18 cellular contexts compared by ENCODE assay signal in the genomic region with DNA sequence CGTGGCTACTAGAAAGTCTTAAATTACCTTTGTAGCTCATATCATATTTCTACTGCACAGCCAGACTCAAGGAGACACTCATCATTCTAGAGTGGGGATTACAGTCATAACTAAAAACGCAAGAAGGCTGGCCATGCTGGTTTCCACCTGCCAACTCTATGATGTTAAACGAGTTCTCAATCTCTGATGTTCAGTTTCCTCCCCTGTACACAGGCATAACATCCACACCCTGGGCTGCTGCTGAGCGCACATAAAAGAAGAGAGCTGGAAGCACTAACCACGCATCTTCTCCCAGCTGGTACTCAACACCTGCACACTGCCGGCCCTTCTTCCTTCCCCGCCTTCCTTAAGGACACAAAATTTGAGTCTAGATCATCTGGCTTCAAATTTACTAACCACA.
DNase-seq lines count a peak whose midpoint lies in the region; ATAC-seq, FAIRE-seq and TF ChIP-seq lines count a peak whose summit lies in the region.
"Had no signal": no experiment of that assay in that cellular context is flagged by ENCODE, and none has a peak within 500 bp of the region (broad histone marks: within the 10 kb centered on the region; RNA-seq: fewer than 3 reads in every experiment).

No MANE protein-coding gene starts in this region.

- no peak for FAIRE-seq in HepG2 (lab: Jason Lieb, UNC)
- FAIRE-seq: D721Med had no signal

- H3K27me3 ChIP-seq in right cardiac atrium (ENCODE audit: control insufficient read depth, insufficient read depth) (no peaks in the 10 kb centered on the region), HepG2 (ENCODE audit: control insufficient read depth in 1 of 2, insufficient read depth in 2 of 2, low read length in 2 of 2) (no peaks in the 10 kb centered on the region), upper lobe of right lung (no peaks in the 10 kb centered on the region)
- H3K27me3 ChIP-seq: thyroid gland had no signal

- H3K4me1 ChIP-seq in right cardiac atrium (ENCODE audit: control insufficient read depth, insufficient read depth, low read length) (peaks cover 26% of the 10 kb centered on the region), HepG2 (ENCODE audit: insufficient read depth, low read length) (peaks cover 69% of the 10 kb centered on the region), upper lobe of right lung (peaks cover 7% of the 10 kb centered on the region)

- TF ChIP-seq CTCF in HepG2 (CRISPR knock-in tag; IDR thresholded peaks at IDR 0.05) (no peak), upper lobe of right lung (IDR thresholded peaks at IDR 0.05) (no peak)

- no peaks in the 10 kb centered on the region for H4K20me1 ChIP-seq in HepG2 (ENCODE audit: insufficient read depth, low read length)

- POLR2A ChIA-PET in HepG2 (lab: Yijun Ruan, JAX), result interaction anchor here (0.9 to 1.8 kb wide), 4 partner anchors 11 to 62 kb away, joined by 3 to 9 read pairs (median 4); no protein-coding TSS in a partner anchor

- ATAC-seq in right cardiac atrium (no peak), Right ventricle myocardium inferior (no peak), HepG2 (no peak), upper lobe of right lung (peak; percentile 59), HG02623 (IDR thresholded peaks at IDR 0.05; ENCODE audit: unreplicated experiment) (no peak)
- ATAC-seq: activated naive CD8-positive, alpha-beta T cell treated with anti-CD3 and anti-CD28 coated beads, Interleukin-2, amount 50 U/mL, for 24 hours; effector memory CD8-positive, alpha-beta T cell had no signal

- peaks cover 62% of the 10 kb centered on the region for H3K79me2 ChIP-seq in HepG2 (ENCODE audit: insufficient read depth, low read length)

- TF ChIP-seq EP300 in HepG2 (IDR thresholded peaks at IDR 0.05; ENCODE audit: low read depth in 2 of 2, low read length in 2 of 2), result no peak
- no peak for TF ChIP-seq EP300 in HepG2 (CRISPR knock-in tag; IDR thresholded peaks at IDR 0.05; ENCODE audit: borderline replicate concordance)

- TF ChIP-seq POLR2A in HepG2 (IDR thresholded peaks at IDR 0.05; ENCODE audit: insufficient read depth in 1 of 2, low read depth in 2 of 2, low read length in 2 of 2), result no peak

- no peak overlapping the region for H3K4me3 ChIP-seq in right cardiac atrium (ENCODE audit: low read length)
- no peak overlapping the region for H3K4me3 ChIP-seq in HepG2 (replicated peaks in 1 of 3; ENCODE audit: insufficient read depth in 1 of 3, low read depth in 2 of 3, low read length in 3 of 3)
- H3K4me3 ChIP-seq in upper lobe of right lung, result no peak overlapping the region
- H3K4me3 ChIP-seq: thyroid gland had no signal

- no peaks in the 10 kb centered on the region for H3K36me3 ChIP-seq in HepG2 (replicated peaks in 1 of 2; ENCODE audit: control insufficient read depth in 1 of 2, insufficient read depth in 2 of 2, low read length in 2 of 2)
- H3K36me3 ChIP-seq in upper lobe of right lung, result no peaks in the 10 kb centered on the region
- H3K36me3 ChIP-seq: thyroid gland had no signal

- H3K9ac ChIP-seq in HepG2 (ENCODE audit: insufficient read depth, low read depth, low read length), result no peak overlapping the region

- in situ Hi-C loops in HepG2 (cut with HindIII; ENCODE audit: extremely low pct_ligation_motif_present, low pct_unique_long_range_greater_than_20kb), result no loop called here

- intact Hi-C loops in right cardiac atrium (cut with DNase I), result no loop called here
- intact Hi-C loops in Right ventricle myocardium inferior (cut with DNase I), result no loop called here
- intact Hi-C loops in HepG2 (cut with micrococcal nuclease; ENCODE audit: unreplicated experiment), result loop anchor here (5.0 kb wide), 1 partner anchor 102 kb away; no protein-coding TSS in a partner anchor
- intact Hi-C loops in upper lobe of right lung (cut with DNase I), result no loop called here

- DNase-seq in right cardiac atrium, result no peak
- DNase-seq in Right ventricle myocardium inferior (ENCODE audit: missing footprints), result no peak
- peak; percentile 51 to 84 for DNase-seq in NCI-H524 (lab: John Stamatoyannopoulos, UW)
- DNase-seq in HepG2 (ENCODE audit: low spot score), result no peak
- no peak for DNase-seq in upper lobe of right lung
- DNase-seq in T1000 (lab: John Stamatoyannopoulos, UW), result no peak
- DNase-seq in NK-92 treated with Interleukin-12 subunit alpha and Interleukin-12 subunit beta, amount 100 ng/mL, for 24 hours (lab: John Stamatoyannopoulos, UW), result no peak
- DNase-seq: activated CD4-positive, alpha-beta T cell treated with anti-CD3 and anti-CD28 coated beads for 1 hour; activated naive CD8-positive, alpha-beta T cell treated with anti-CD3 and anti-CD28 coated beads, Interleukin-2, amount 50 U/mL, for 24 hours; activated T-cell treated with anti-CD3 and anti-CD28 coated beads, Interleukin-2, amount 50 U/mL, for 24 hours; central memory CD4-positive, alpha-beta T cell; effector memory CD8-positive, alpha-beta T cell; HFFc6; hypothalamus; OCI-M1; thyroid gland had no signal

- CTCF ChIA-PET in HepG2 (lab: Yijun Ruan, JAX; ENCODE audit: low intra/inter-chr PET ratio, low total read pairs), result no interaction called here

- no TSS peak for BruUV-seq in HepG2 (replicated peaks; lab: Mats Ljungman, UMichigan)

- TF ChIP-seq RAD21 in HepG2 (CRISPR knock-in tag; IDR thresholded peaks at IDR 0.05), result no peak

- 76% methylated on average over 7 of the region's 7 CpGs for WGBS in right cardiac atrium
- 86% methylated on average over 7 of the region's 7 CpGs for WGBS in HepG2 (ENCODE audit: low lambda C conversion rate)

- peak overlapping the region; percentile 54; the same call in 1 of the 2 replicates for H3K4me2 ChIP-seq in HepG2 (ENCODE audit: low read depth, low read length)

- H3K27ac ChIP-seq in right cardiac atrium (ENCODE audit: low read length), result peak overlapping the region; percentile 8
- H3K27ac ChIP-seq in HepG2 (ENCODE audit: extremely low read length, insufficient read depth, low read length), result peak overlapping the region; percentile 70
- H3K27ac ChIP-seq in upper lobe of right lung, result no peak overlapping the region
- H3K27ac ChIP-seq: thyroid gland had no signal

- no peak overlapping the region for H2AFZ ChIP-seq in HepG2 (ENCODE audit: low read length)

- H3K9me3 ChIP-seq in right cardiac atrium (ENCODE audit: control insufficient read depth, low read length) (no peaks in the 10 kb centered on the region), HepG2 (ENCODE audit: low read length) (no peaks in the 10 kb centered on the region), upper lobe of right lung (no peaks in the 10 kb centered on the region)
- H3K9me3 ChIP-seq: thyroid gland had no signal

TF ChIP-seq in HepG2, 621 proteins besides CTCF, POLR2A, EP300 and RAD21:
- TF ChIP-seq HMG20A (CRISPR knock-in tag; IDR thresholded peaks at IDR 0.05; ENCODE audit: borderline replicate concordance) (no peak), TCF7L2 (IDR thresholded peaks at IDR 0.05; ENCODE audit: low read depth, low read length) (no peak), SNAI1 (CRISPR knock-in tag; IDR thresholded peaks at IDR 0.05; ENCODE audit: borderline replicate concordance) (no peak), ZNF75D (CRISPR knock-in tag; IDR thresholded peaks at IDR 0.05; ENCODE audit: borderline replicate concordance) (no peak), POLR2G (IDR thresholded peaks at IDR 0.05; ENCODE audit: low read depth, low read length) (no peak), TFDP2 (CRISPR knock-in tag; IDR thresholded peaks at IDR 0.05) (no peak), ZBTB38 (CRISPR knock-in tag; IDR thresholded peaks at IDR 0.05) (peak; percentile 49; the same call in 1 of the 2 replicates), NBN (conservative IDR thresholded peaks at IDR 0.05) (no peak), ZNF337 (CRISPR knock-in tag; IDR thresholded peaks at IDR 0.05; ENCODE audit: borderline replicate concordance, low read depth) (no peak)

Comparison
In these comparisons a context has a peak if more than half of its experiments do, and no peak if none do; other contexts are left out.
1. DNase-seq: peak in NCI-H524 (2 of 2); none in right cardiac atrium (0 of 3), Right ventricle myocardium inferior (single experiment), HepG2 (single experiment), upper lobe of right lung (single experiment), T1000 (single experiment) and NK-92 treated with Interleukin-12 subunit alpha and Interleukin-12 subunit beta, amount 100 ng/mL, for 24 hours (single experiment).